ENCODE assay signal across 12 cellular contexts in the genomic region with DNA sequence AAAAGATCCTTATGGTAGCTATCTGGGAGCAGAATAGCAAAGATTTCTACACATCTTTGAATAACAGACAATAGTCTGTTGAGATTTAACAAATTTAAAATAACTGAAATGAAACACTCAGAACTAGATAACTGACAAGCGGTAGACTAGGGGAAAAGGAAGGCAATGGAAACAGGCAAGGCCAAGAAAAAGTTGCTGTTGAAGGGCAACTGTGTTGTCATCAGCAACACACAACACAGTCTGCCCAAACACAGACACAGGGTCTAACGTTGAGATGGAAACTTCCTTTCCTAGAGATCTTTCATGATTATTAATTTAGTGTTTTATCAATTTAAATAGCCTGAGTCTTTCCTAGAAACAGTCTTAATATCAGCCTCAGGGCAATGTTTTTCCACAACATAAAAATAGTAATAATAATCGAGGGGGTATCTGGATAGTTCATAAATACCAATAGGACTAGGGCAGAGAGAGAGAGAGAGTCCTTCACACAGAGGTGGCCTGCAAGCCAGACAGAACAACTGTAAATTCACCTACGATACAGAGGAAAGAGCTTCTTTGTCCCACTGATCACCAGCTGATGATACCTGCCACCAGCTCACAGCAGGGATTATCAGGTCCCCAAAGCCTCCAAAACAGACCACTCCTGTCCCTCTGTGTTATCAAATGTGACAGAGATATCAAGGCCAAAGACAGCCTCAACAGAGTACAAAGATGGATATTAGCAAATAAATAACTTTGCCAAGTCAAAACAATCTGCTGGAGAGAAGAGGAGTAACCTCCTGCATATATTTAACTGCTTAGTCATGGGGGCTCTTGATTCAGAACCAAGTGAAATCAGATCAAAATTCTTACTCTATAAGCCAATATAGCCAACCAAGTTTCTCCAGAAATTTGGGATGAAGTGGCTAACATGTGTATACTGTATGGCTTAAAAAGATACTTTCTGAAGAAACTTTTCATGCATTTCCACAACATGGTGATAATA.
A peak's percentile ranks its signal among the peaks of the same experiment; 100 is the strongest.
DNase-seq lines count a peak whose midpoint lies in the region; FAIRE-seq and TF ChIP-seq lines count a peak whose summit lies in the region.
"Had no signal": no experiment of that assay in that cellular context is flagged by ENCODE, and none has a peak within 500 bp of the region (broad histone marks: within the 10 kb centered on the region; RNA-seq: fewer than 3 reads in every experiment).

No MANE protein-coding gene starts in this region.

- H3K4me3 ChIP-seq in fibroblast of pulmonary artery (replicated peaks; ENCODE audit: low read depth, low read length) (no peak overlapping the region), smooth muscle cell (no peak overlapping the region)
- H3K4me3 ChIP-seq: body of pancreas had no signal

- no peak overlapping the region for H3K4me3 Mint-ChIP-seq in activated T-cell treated with anti-CD3 and anti-CD28 coated beads, Interleukin-2, amount 50 U/mL, for 24 hours

- H3K9me3 Mint-ChIP-seq in activated T-cell treated with anti-CD3 and anti-CD28 coated beads, Interleukin-2, amount 50 U/mL, for 24 hours, result no peaks in the 10 kb centered on the region

- H3K4me1 ChIP-seq in smooth muscle cell (ENCODE audit: low read depth), result peaks cover 18% of the 10 kb centered on the region

- no peaks in the 10 kb centered on the region for H3F3A ChIP-seq in smooth muscle cell (ENCODE audit: low read depth)

- H3K27ac Mint-ChIP-seq in activated T-cell treated with anti-CD3 and anti-CD28 coated beads, Interleukin-2, amount 50 U/mL, for 24 hours, result peak overlapping the region; percentile 53

- H3K27ac ChIP-seq in smooth muscle cell (ENCODE audit: low read depth), result peak overlapping the region; percentile 37

- H3K27me3 Mint-ChIP-seq in activated T-cell treated with anti-CD3 and anti-CD28 coated beads, Interleukin-2, amount 50 U/mL, for 24 hours, result no peaks in the 10 kb centered on the region

- no peaks in the 10 kb centered on the region for H3K27me3 ChIP-seq in smooth muscle cell (ENCODE audit: low read depth)
- H3K27me3 ChIP-seq: BE2C, body of pancreas had no signal

- 60% methylated on average over 4 of the region's 4 CpGs for WGBS in smooth muscle cell (ENCODE audit: low lambda C conversion rate)

- H3K4me2 ChIP-seq in smooth muscle cell, result peak overlapping the region; percentile 49

- H3K36me3 ChIP-seq in smooth muscle cell (ENCODE audit: low read depth), result no peaks in the 10 kb centered on the region
- H3K36me3 ChIP-seq: BE2C had no signal

- peaks cover 91% of the 10 kb centered on the region for H3K79me2 ChIP-seq in smooth muscle cell (ENCODE audit: low read depth)

- no peaks in the 10 kb centered on the region for H3K36me3 Mint-ChIP-seq in activated T-cell treated with anti-CD3 and anti-CD28 coated beads, Interleukin-2, amount 50 U/mL, for 24 hours (ENCODE audit: low read depth)

- FAIRE-seq in D721Med (lab: Jason Lieb, UNC), result no peak
- FAIRE-seq: GM12892 had no signal

- H3K9ac ChIP-seq in smooth muscle cell (ENCODE audit: low read depth), result no peak overlapping the region

- H2AFZ ChIP-seq in smooth muscle cell (ENCODE audit: low read depth), result no peak overlapping the region

- no peak for DNase-seq in activated T-cell treated with anti-CD3 and anti-CD28 coated beads, Interleukin-2, amount 50 U/mL, for 24 hours
- DNase-seq in activated T-cell treated with anti-CD3 and anti-CD28 coated beads, Interleukin-2, amount 50 U/mL, for 1 hour, result no peak
- DNase-seq in SW480 (ENCODE audit: low spot score) (peak; percentile 38), fibroblast of pulmonary artery (ENCODE audit: low read depth) (peak; percentile 58), smooth muscle cell (lab: John Stamatoyannopoulos, UW; ENCODE audit: unreplicated experiment) (no peak), NCI-H2171 treated with DMSO at 0.1 percent for 48 hours (lab: John Stamatoyannopoulos, UW) (no peak), D721Med (ENCODE audit: insufficient read length, low spot score) (no peak), NCI-H2029 (lab: John Stamatoyannopoulos, UW) (no peak)
- DNase-seq: BE2C, body of pancreas, MM.1S had no signal

- H3K4me1 Mint-ChIP-seq in activated T-cell treated with anti-CD3 and anti-CD28 coated beads, Interleukin-2, amount 50 U/mL, for 24 hours (ENCODE audit: low read depth), result peaks cover 54% of the 10 kb centered on the region

- peaks cover 67% of the 10 kb centered on the region for H4K20me1 ChIP-seq in smooth muscle cell (ENCODE audit: low read depth)

- TF ChIP-seq CTCF in fibroblast of pulmonary artery (IDR thresholded peaks at IDR 0.05; ENCODE audit: low read length, missing control alignments) (no peak), smooth muscle cell (IDR thresholded peaks at IDR 0.05; ENCODE audit: borderline replicate concordance, insufficient read depth, poor library complexity, severe bottlenecking) (no peak), D721Med (IDR thresholded peaks at IDR 0.05; ENCODE audit: insufficient read depth, missing control alignments) (no peak)

- no peaks in the 10 kb centered on the region for H3K9me3 ChIP-seq in smooth muscle cell (replicated peaks; ENCODE audit: low read depth)
- H3K9me3 ChIP-seq: BE2C, body of pancreas had no signal

Comparison
In these comparisons a context has a peak if more than half of its experiments do, and no peak if none do; other contexts are left out.
1. DNase-seq: peak in SW480 (single experiment) and fibroblast of pulmonary artery (single experiment); none in activated T-cell treated with anti-CD3 and anti-CD28 coated beads, Interleukin-2, amount 50 U/mL, for 24 hours (single experiment), activated T-cell treated with anti-CD3 and anti-CD28 coated beads, Interleukin-2, amount 50 U/mL, for 1 hour (single experiment), smooth muscle cell (single experiment), NCI-H2171 treated with DMSO at 0.1 percent for 48 hours (single experiment), D721Med (single experiment) and NCI-H2029 (single experiment).